19 cellular contexts compared by ENCODE assay signal in the genomic region with DNA sequence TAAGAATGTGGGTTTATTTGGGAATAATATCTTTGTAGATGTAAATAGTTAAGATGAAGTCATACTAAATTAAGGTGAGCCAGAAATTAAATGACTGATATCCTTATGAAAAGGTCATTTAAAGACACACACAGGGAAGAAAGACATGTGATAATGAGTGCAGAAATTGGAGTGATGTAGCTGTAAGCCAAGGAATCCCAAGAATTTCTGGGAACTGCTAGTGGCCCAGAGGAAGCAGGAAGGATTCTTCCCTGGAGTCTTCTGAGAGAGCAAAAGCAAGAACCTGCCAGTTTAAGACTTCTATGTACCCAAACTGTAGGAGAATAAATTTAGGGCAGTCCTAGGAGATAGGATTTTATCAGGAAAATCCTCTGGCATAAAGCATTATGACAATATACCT.
"Had no signal": no experiment of that assay in that cellular context is flagged by ENCODE, and none has a peak within 500 bp of the region (broad histone marks: within the 10 kb centered on the region; RNA-seq: fewer than 3 reads in every experiment).

No MANE protein-coding gene starts in this region.

- H3K4me1 Mint-ChIP-seq: activated CD4-positive, alpha-beta memory T cell treated with anti-CD3 and anti-CD28 coated beads, Interleukin-2, amount 10 ng/mL, durations not matched to agents 7 days and 5 days; activated naive CD4-positive, alpha-beta T cell treated with anti-CD3 and anti-CD28 coated beads, Interleukin-2, amount 50 U/mL, for 24 hours; T-helper 17 cell had no signal

- ATAC-seq: activated T-cell treated with anti-CD3 and anti-CD28 coated beads, Interleukin-2, amount 50 U/mL, for 4 hours; foreskin keratinocyte; left cardiac atrium; lower lobe of right lung; sciatic nerve; T-helper 17 cell had no signal

- DNase-seq: activated CD4-positive, alpha-beta memory T cell treated with anti-CD3 and anti-CD28 coated beads, Interleukin-2, amount 10 ng/mL, durations not matched to agents 7 days and 5 days; activated CD4-positive, alpha-beta T cell treated with anti-CD3 and anti-CD28 coated beads for 4 hours; activated effector memory CD4-positive, alpha-beta T cell treated with Interleukin-2 at 50 U/mL for 16 hours; activated T-cell treated with anti-CD3 and anti-CD28 coated beads, Interleukin-2, amount 50 U/mL, for 4 hours; adrenal gland; effector CD4-positive, alpha-beta T cell; foreskin keratinocyte; head of caudate nucleus; left cardiac atrium; lower lobe of right lung; midbrain; ovary; T-helper 17 cell; trophoblast cell; WERI-Rb-1 had no signal

- H3K36me3 Mint-ChIP-seq: activated naive CD4-positive, alpha-beta T cell treated with anti-CD3 and anti-CD28 coated beads, Interleukin-2, amount 50 U/mL, for 24 hours had no signal

- H3K27ac ChIP-seq: adrenal gland, foreskin keratinocyte, lower lobe of right lung, ovary, suprapubic skin, WERI-Rb-1 had no signal

- H3K27me3 Mint-ChIP-seq: activated CD4-positive, alpha-beta memory T cell treated with anti-CD3 and anti-CD28 coated beads, Interleukin-2, amount 10 ng/mL, durations not matched to agents 7 days and 5 days; activated naive CD4-positive, alpha-beta T cell treated with anti-CD3 and anti-CD28 coated beads, Interleukin-2, amount 50 U/mL, for 24 hours; stimulated activated naive CD8-positive, alpha-beta T cell treated with anti-CD3 and anti-CD28 coated beads, Interleukin-15, Interleukin-2, amounts not matched to agents 100 ng/mL and 50 ng/mL, for 24 hours; T-helper 17 cell had no signal

- H3K4me1 ChIP-seq: adrenal gland, foreskin keratinocyte, lower lobe of right lung, suprapubic skin had no signal

- H3K9me3 ChIP-seq: adrenal gland, lower lobe of right lung, ovary, suprapubic skin had no signal

- H3K27ac Mint-ChIP-seq: activated CD4-positive, alpha-beta memory T cell treated with anti-CD3 and anti-CD28 coated beads, Interleukin-2, amount 10 ng/mL, durations not matched to agents 7 days and 5 days; activated naive CD4-positive, alpha-beta T cell treated with anti-CD3 and anti-CD28 coated beads, Interleukin-2, amount 50 U/mL, for 24 hours; stimulated activated naive CD8-positive, alpha-beta T cell treated with anti-CD3 and anti-CD28 coated beads, Interleukin-15, Interleukin-2, amounts not matched to agents 100 ng/mL and 50 ng/mL, for 24 hours; T-helper 17 cell had no signal

- H3K4me3 Mint-ChIP-seq: activated CD4-positive, alpha-beta memory T cell treated with anti-CD3 and anti-CD28 coated beads, Interleukin-2, amount 10 ng/mL, durations not matched to agents 7 days and 5 days; activated naive CD4-positive, alpha-beta T cell treated with anti-CD3 and anti-CD28 coated beads, Interleukin-2, amount 50 U/mL, for 24 hours; activated T-cell treated with anti-CD3 and anti-CD28 coated beads, Interleukin-2, amount 50 U/mL, for 4 hours; stimulated activated naive CD8-positive, alpha-beta T cell treated with anti-CD3 and anti-CD28 coated beads, Interleukin-15, Interleukin-2, amounts not matched to agents 100 ng/mL and 50 ng/mL, for 24 hours; T-helper 17 cell had no signal

- H3K4me3 ChIP-seq: adrenal gland, lower lobe of right lung, ovary, suprapubic skin had no signal

- H3K27me3 ChIP-seq: adrenal gland, foreskin keratinocyte, ovary, suprapubic skin had no signal

- H3K36me3 ChIP-seq: adrenal gland, lower lobe of right lung, ovary, suprapubic skin, WERI-Rb-1 had no signal
